In genomic region chr20:51420111-51420510, GRCh38 we compare ENCODE assay signal across 15 cellular contexts.
DNase-seq lines count a peak whose midpoint lies in the region; ATAC-seq and TF ChIP-seq lines count a peak whose summit lies in the region.
"Had no signal": no experiment of that assay in that cellular context is flagged by ENCODE, and none has a peak within 500 bp of the region (broad histone marks: within the 10 kb centered on the region; RNA-seq: fewer than 3 reads in every experiment).

No MANE protein-coding gene starts in this region.

- DNase-seq in activated T-cell treated with anti-CD3 and anti-CD28 coated beads, Interleukin-2, amount 50 U/mL, for 72 hours: no peak
- no peak for DNase-seq in activated T-cell treated with anti-CD3 and anti-CD28 coated beads, Interleukin-2, amount 50 U/mL, for 1 hour
- DNase-seq in PC-3 (peak; percentile 88), epithelial cell of prostate (ENCODE audit: low read depth, low spot score) (peak; percentile 20), NK-92 (lab: John Stamatoyannopoulos, UW; ENCODE audit: unreplicated experiment) (no peak), cerebellar nuclear complex (lab: John Stamatoyannopoulos, UW) (no peak)
- no peak for DNase-seq in stimulated activated naive B cell treated with anti-CD40 and anti-IgM and Interleukin-4, amounts not matched to agents 10 μg/mL and 1 μg/mL and 100 μg/mL, for 72 hours
- DNase-seq: GDM1; heart left ventricle; mesenchymal stem cell; NCI-H187; OCI-M1; psoas muscle; stimulated activated CD4-positive, alpha-beta T cell treated with anti-CD3 and anti-CD28 coated beads, Interleukin-4, amount 100 ng/mL, for 4 hours had no signal

- peaks cover 86% of the 10 kb centered on the region for H3K4me1 Mint-ChIP-seq in activated T-cell treated with anti-CD3 and anti-CD28 coated beads, Interleukin-2, amount 50 U/mL, for 72 hours (ENCODE audit: low read depth)
- H3K4me1 Mint-ChIP-seq in stimulated activated naive B cell treated with anti-CD40 and anti-IgM and Interleukin-4, amounts not matched to agents 10 μg/mL and 1 μg/mL and 100 μg/mL, for 72 hours: peaks cover 49 to 62% of the 10 kb centered on the region in 2 donors

- H3K4me2 ChIP-seq in PC-3 (ENCODE audit: low read length): no peak overlapping the region

- no TSS peak for BruUV-seq in PC-3 (replicated peaks; lab: Mats Ljungman, UMichigan)

- CTCF ChIA-PET in PC-3 (lab: Charles Lee): no interaction called here

- no peak overlapping the region for H2AFZ ChIP-seq in PC-3 (ENCODE audit: low read length)

- H3K9me2 ChIP-seq in PC-3 (replicated peaks; ENCODE audit: low read length): no peaks in the 10 kb centered on the region

- no peak overlapping the region for H3K4me3 ChIP-seq in PC-3 (ENCODE audit: low read length)
- H3K4me3 ChIP-seq: heart left ventricle, psoas muscle had no signal

- H3K9me3 Mint-ChIP-seq in activated T-cell treated with anti-CD3 and anti-CD28 coated beads, Interleukin-2, amount 50 U/mL, for 72 hours: no peaks in the 10 kb centered on the region
- no peaks in the 10 kb centered on the region for H3K9me3 Mint-ChIP-seq in stimulated activated naive B cell treated with anti-CD40 and anti-IgM and Interleukin-4, amounts not matched to agents 10 μg/mL and 1 μg/mL and 100 μg/mL, for 72 hours

- POLR2A ChIA-PET in PC-3 (lab: Charles Lee; ENCODE audit: unreplicated experiment): no interaction called here

- peak overlapping the region in 1 of 2 donors; percentile 18 for H3K4me3 Mint-ChIP-seq in activated T-cell treated with anti-CD3 and anti-CD28 coated beads, Interleukin-2, amount 50 U/mL, for 72 hours
- H3K4me3 Mint-ChIP-seq in stimulated activated naive B cell treated with anti-CD40 and anti-IgM and Interleukin-4, amounts not matched to agents 10 μg/mL and 1 μg/mL and 100 μg/mL, for 72 hours: no peak overlapping the region

- H3K79me2 ChIP-seq in PC-3 (ENCODE audit: low read length): no peaks in the 10 kb centered on the region

- no peak for ATAC-seq in activated T-cell treated with anti-CD3 and anti-CD28 coated beads, Interleukin-2, amount 50 U/mL, for 72 hours (replicated peaks in 1 of 2)
- peak; percentile 82 for ATAC-seq in PC-3
- ATAC-seq in stimulated activated naive B cell treated with anti-CD40 and anti-IgM and Interleukin-4, amounts not matched to agents 10 μg/mL and 1 μg/mL and 100 μg/mL, for 72 hours (replicated peaks): no peak
- ATAC-seq in GM18907 (IDR thresholded peaks at IDR 0.05; ENCODE audit: unreplicated experiment): no peak
- ATAC-seq: heart left ventricle, psoas muscle had no signal

- H3K27ac ChIP-seq in PC-3 (ENCODE audit: low read length) (no peak overlapping the region), epithelial cell of prostate (no peak overlapping the region)
- H3K27ac ChIP-seq: psoas muscle had no signal

- intact Hi-C loops in PC-3 (cut with micrococcal nuclease): no loop called here

- H3K9ac ChIP-seq in PC-3 (ENCODE audit: low read length): no peak overlapping the region

- H3K27ac Mint-ChIP-seq in activated T-cell treated with anti-CD3 and anti-CD28 coated beads, Interleukin-2, amount 50 U/mL, for 72 hours: peak overlapping the region; percentile 58
- peak overlapping the region; percentile 6 for H3K27ac Mint-ChIP-seq in stimulated activated naive B cell treated with anti-CD40 and anti-IgM and Interleukin-4, amounts not matched to agents 10 μg/mL and 1 μg/mL and 100 μg/mL, for 72 hours

- H3K4me1 ChIP-seq in PC-3 (ENCODE audit: insufficient read depth, low read length): peaks cover 12% of the 10 kb centered on the region
- H3K4me1 ChIP-seq: psoas muscle had no signal

- no peaks in the 10 kb centered on the region for H3K27me3 ChIP-seq in PC-3 (ENCODE audit: low read length)
- H3K27me3 ChIP-seq: heart left ventricle had no signal

- H3K27me3 Mint-ChIP-seq in activated T-cell treated with anti-CD3 and anti-CD28 coated beads, Interleukin-2, amount 50 U/mL, for 72 hours (ENCODE audit: low read depth): no peaks in the 10 kb centered on the region
- H3K27me3 Mint-ChIP-seq in stimulated activated naive B cell treated with anti-CD40 and anti-IgM and Interleukin-4, amounts not matched to agents 10 μg/mL and 1 μg/mL and 100 μg/mL, for 72 hours: no peaks in the 10 kb centered on the region

- H3K36me3 Mint-ChIP-seq in activated T-cell treated with anti-CD3 and anti-CD28 coated beads, Interleukin-2, amount 50 U/mL, for 72 hours (ENCODE audit: insufficient read depth in 2 of 2): peaks cover 6 to 35% of the 10 kb centered on the region in 2 donors
- peaks cover 47 to 77% of the 10 kb centered on the region in 2 donors for H3K36me3 Mint-ChIP-seq in stimulated activated naive B cell treated with anti-CD40 and anti-IgM and Interleukin-4, amounts not matched to agents 10 μg/mL and 1 μg/mL and 100 μg/mL, for 72 hours

- H4K20me1 ChIP-seq in PC-3 (ENCODE audit: low read length): no peaks in the 10 kb centered on the region

- TF ChIP-seq CTCF in PC-3 (conservative IDR thresholded peaks at IDR 0.05; ENCODE audit: low read depth, low read length): no peak

- H3K36me3 ChIP-seq in PC-3 (ENCODE audit: low read depth, low read length): no peaks in the 10 kb centered on the region

- no peaks in the 10 kb centered on the region for H3K9me3 ChIP-seq in PC-3 (ENCODE audit: low read length)
- H3K9me3 ChIP-seq: heart left ventricle, psoas muscle had no signal

- H3F3A ChIP-seq in PC-3 (ENCODE audit: low read length, unreplicated experiment): no peaks in the 10 kb centered on the region

Comparison
In these comparisons a context has a peak if more than half of its experiments do, and no peak if none do; other contexts are left out.
1. DNase-seq: peak in PC-3 (single experiment) and epithelial cell of prostate (single experiment); none in activated T-cell treated with anti-CD3 and anti-CD28 coated beads, Interleukin-2, amount 50 U/mL, for 72 hours (0 of 2), activated T-cell treated with anti-CD3 and anti-CD28 coated beads, Interleukin-2, amount 50 U/mL, for 1 hour (single experiment), stimulated activated naive B cell treated with anti-CD40 and anti-IgM and Interleukin-4, amounts not matched to agents 10 μg/mL and 1 μg/mL and 100 μg/mL, for 72 hours (single experiment), NK-92 (single experiment) and cerebellar nuclear complex (0 of 2).